Comparison of ENCODE assay signal across 9 cellular contexts in genomic region chr20:25058797-25059486, GRCh38. TPM values are rescaled to one million over a fixed set of nuclear protein-coding genes. Genes with fewer than 3 reads are reported as not detected.
DNase-seq lines count a peak whose midpoint lies in the region; ATAC-seq and TF ChIP-seq lines count a peak whose summit lies in the region.
"Had no signal": no experiment of that assay in that cellular context is flagged by ENCODE, and none has a peak within 500 bp of the region (broad histone marks: within the 10 kb centered on the region; RNA-seq: fewer than 3 reads in every experiment).

No MANE protein-coding gene starts in this region.

- no peak for TF ChIP-seq CTCF in thoracic aorta (IDR thresholded peaks at IDR 0.05)

- no peaks in the 10 kb centered on the region for H3K36me3 Mint-ChIP-seq in activated naive CD4-positive, alpha-beta T cell treated with anti-CD3 and anti-CD28 coated beads for 36 hours (ENCODE audit: low read depth)
- no peaks in the 10 kb centered on the region for H3K36me3 Mint-ChIP-seq in activated T-helper 17 cell treated with anti-CD3 and anti-CD28 coated beads, Interleukin-2, amount 50 U/mL, for 72 hours (ENCODE audit: low read depth)

- no peaks in the 10 kb centered on the region for H3K27me3 Mint-ChIP-seq in activated naive CD4-positive, alpha-beta T cell treated with anti-CD3 and anti-CD28 coated beads for 36 hours (ENCODE audit: low read depth)
- H3K27me3 Mint-ChIP-seq in activated T-helper 17 cell treated with anti-CD3 and anti-CD28 coated beads, Interleukin-2, amount 50 U/mL, for 72 hours = no peaks in the 10 kb centered on the region

- intact Hi-C loops in activated naive CD4-positive, alpha-beta T cell treated with anti-CD3 and anti-CD28 coated beads for 36 hours (cut with micrococcal nuclease) = loop anchor here (1.0 to 10.0 kb wide), 4 partner anchors 31 to 1694 kb away; partner anchors contain the start of genes GINS1 and GZF1

- H3K27ac Mint-ChIP-seq in activated naive CD4-positive, alpha-beta T cell treated with anti-CD3 and anti-CD28 coated beads for 36 hours = no peak overlapping the region
- H3K27ac Mint-ChIP-seq in activated T-helper 17 cell treated with anti-CD3 and anti-CD28 coated beads, Interleukin-2, amount 50 U/mL, for 72 hours = peak overlapping the region; percentile 30

- H3K9me3 Mint-ChIP-seq in activated naive CD4-positive, alpha-beta T cell treated with anti-CD3 and anti-CD28 coated beads for 36 hours = no peaks in the 10 kb centered on the region
- H3K9me3 Mint-ChIP-seq in activated T-helper 17 cell treated with anti-CD3 and anti-CD28 coated beads, Interleukin-2, amount 50 U/mL, for 72 hours = no peaks in the 10 kb centered on the region

- CTCF ChIA-PET in activated naive CD4-positive, alpha-beta T cell treated with anti-CD3 and anti-CD28 coated beads for 36 hours (lab: Charles Lee) = interaction anchor here (0.6 to 2.8 kb wide), 3 partner anchors 21 to 679 kb away, joined by 3 to 24 read pairs (median 3); no protein-coding TSS in a partner anchor

- ATAC-seq in activated T-helper 17 cell treated with anti-CD3 and anti-CD28 coated beads, Interleukin-2, amount 50 U/mL, for 72 hours (replicated peaks) = no peak
- ATAC-seq in thoracic aorta (ENCODE audit: insufficient number of reproducible peaks, low FRiP score, low read depth) (no peak), HG02642 (IDR thresholded peaks at IDR 0.05; ENCODE audit: poor library complexity, unreplicated experiment) (no peak), HG03095 (IDR thresholded peaks at IDR 0.05; ENCODE audit: unreplicated experiment) (no peak)

- peaks cover 30% of the 10 kb centered on the region for H3K4me1 Mint-ChIP-seq in activated naive CD4-positive, alpha-beta T cell treated with anti-CD3 and anti-CD28 coated beads for 36 hours (ENCODE audit: low read depth)
- peaks cover 13% of the 10 kb centered on the region for H3K4me1 Mint-ChIP-seq in activated T-helper 17 cell treated with anti-CD3 and anti-CD28 coated beads, Interleukin-2, amount 50 U/mL, for 72 hours

- H3K27me3 ChIP-seq in layer of hippocampus (ENCODE audit: control insufficient read depth, insufficient read depth, low read length) (no peaks in the 10 kb centered on the region), thoracic aorta (replicated peaks; ENCODE audit: insufficient read depth) (no peaks in the 10 kb centered on the region)

- H3K4me3 Mint-ChIP-seq in activated naive CD4-positive, alpha-beta T cell treated with anti-CD3 and anti-CD28 coated beads for 36 hours = peak overlapping the region; percentile 72
- H3K4me3 Mint-ChIP-seq in activated T-helper 17 cell treated with anti-CD3 and anti-CD28 coated beads, Interleukin-2, amount 50 U/mL, for 72 hours = peak overlapping the region; percentile 73

- DNase-seq in activated naive CD4-positive, alpha-beta T cell treated with anti-CD3 and anti-CD28 coated beads for 36 hours = no peak
- DNase-seq in activated naive CD4-positive, alpha-beta T cell (lab: John Stamatoyannopoulos, UW) = no peak
- DNase-seq in thoracic aorta (ENCODE audit: low spot score) (no peak), OCI-M1 (lab: John Stamatoyannopoulos, UW) (no peak)

- no peaks in the 10 kb centered on the region for H3K9me3 ChIP-seq in thoracic aorta

- peak overlapping the region; percentile 89 for H3K4me3 ChIP-seq in thoracic aorta

- H3K4me1 ChIP-seq in thoracic aorta (ENCODE audit: control insufficient read depth in 1 of 2, low read depth in 2 of 2) = peaks cover 32 to 41% of the 10 kb centered on the region in 2 donors

- H3K27ac ChIP-seq in layer of hippocampus (ENCODE audit: low read depth, low read length) (peak overlapping the region; percentile 89), thoracic aorta (peak overlapping the region; percentile 91 to 93)

- no peaks in the 10 kb centered on the region for H3K36me3 ChIP-seq in thoracic aorta

RNA-seq across cellular contexts. Expression of gene ACSS1, which starts 1.0 kb away (rescaled TPM):
- total RNA-seq in activated naive CD4-positive, alpha-beta T cell treated with anti-CD3 and anti-CD28 coated beads for 36 hours = 10 to 100 TPM in 1 of 2 experiments, 1 to 10 TPM in 1; 9.4 to 10.1 TPM
- total RNA-seq in activated T-helper 17 cell treated with anti-CD3 and anti-CD28 coated beads, Interleukin-2, amount 50 U/mL, for 72 hours = 10 to 100 TPM in 1 of 2 donors, 1 to 10 TPM in 1; 8.4 to 23.3 TPM
- 10 to 100 TPM; 26.0 to 31.7 TPM for total RNA-seq in thoracic aorta

RNA-seq across cellular contexts. Expression of gene VSX1, which starts 23.0 kb away (rescaled TPM):
- total RNA-seq in activated naive CD4-positive, alpha-beta T cell treated with anti-CD3 and anti-CD28 coated beads for 36 hours = not detected
- total RNA-seq in activated T-helper 17 cell treated with anti-CD3 and anti-CD28 coated beads, Interleukin-2, amount 50 U/mL, for 72 hours = not detected
- total RNA-seq in thoracic aorta = not detected
- total RNA-seq: dermis microvascular lymphatic vessel endothelial cell had no signal
